21 cellular contexts compared by ENCODE assay signal in genomic region chr7:18405731-18406130, GRCh38.
"Had no signal": no experiment of that assay in that cellular context is flagged by ENCODE, and none has a peak within 500 bp of the region (broad histone marks: within the 10 kb centered on the region; RNA-seq: fewer than 3 reads in every experiment).

No MANE protein-coding gene starts in this region.

- H3K27ac Mint-ChIP-seq: activated naive CD4-positive, alpha-beta T cell treated with anti-CD3 and anti-CD28 coated beads, Interleukin-2, amount 50 U/mL, for 72 hours; naive thymus-derived CD4-positive, alpha-beta T cell; stimulated activated naive CD8-positive, alpha-beta T cell treated with anti-CD3 and anti-CD28 coated beads, Interleukin-15, Interleukin-2, amounts not matched to agents 100 ng/mL and 50 ng/mL, for 24 hours had no signal

- H3K4me3 Mint-ChIP-seq: naive thymus-derived CD4-positive, alpha-beta T cell; stimulated activated naive CD8-positive, alpha-beta T cell treated with anti-CD3 and anti-CD28 coated beads, Interleukin-15, Interleukin-2, amounts not matched to agents 100 ng/mL and 50 ng/mL, for 24 hours had no signal

- H3K4me1 Mint-ChIP-seq: naive thymus-derived CD4-positive, alpha-beta T cell had no signal

- DNase-seq: activated CD4-positive, alpha-beta T cell treated with anti-CD3 and anti-CD28 coated beads for 1 hour; activated CD8-positive, alpha-beta memory T cell treated with anti-CD3 and anti-CD28 coated beads for 24 hours; activated CD8-positive, alpha-beta memory T cell treated with anti-CD3 and anti-CD28 coated beads, Interleukin-2, amount 50 U/mL, for 48 hours; activated gamma-delta T cell; activated T-cell treated with anti-CD3 and anti-CD28 coated beads, Interleukin-2, amount 50 U/mL, for 48 hours; adrenal gland; cerebellar nuclear complex; cortex of kidney; effector CD8-positive, alpha-beta T cell; esophagus squamous epithelium; mesenchymal stem cell; naive thymus-derived CD4-positive, alpha-beta T cell; pancreas; right lobe of liver; small intestine; stimulated activated CD4-positive, alpha-beta T cell treated with anti-CD3 and anti-CD28 coated beads, Interleukin-15, amount 100 ng/mL, for 24 hours; stimulated activated CD4-positive, alpha-beta T cell treated with anti-CD3 and anti-CD28 coated beads, Interleukin-2, amount 100 ng/mL, for 48 hours; uterus; WERI-Rb-1 had no signal

- H3K9me3 Mint-ChIP-seq: stimulated activated naive CD8-positive, alpha-beta T cell treated with anti-CD3 and anti-CD28 coated beads, Interleukin-15, Interleukin-2, amounts not matched to agents 100 ng/mL and 50 ng/mL, for 24 hours had no signal

- H3K36me3 Mint-ChIP-seq: activated naive CD4-positive, alpha-beta T cell treated with anti-CD3 and anti-CD28 coated beads, Interleukin-2, amount 50 U/mL, for 72 hours; naive thymus-derived CD4-positive, alpha-beta T cell had no signal

- ATAC-seq: activated naive CD4-positive, alpha-beta T cell treated with anti-CD3 and anti-CD28 coated beads, Interleukin-2, amount 50 U/mL, for 72 hours; naive thymus-derived CD4-positive, alpha-beta T cell had no signal

- H3K27me3 Mint-ChIP-seq: stimulated activated naive CD8-positive, alpha-beta T cell treated with anti-CD3 and anti-CD28 coated beads, Interleukin-15, Interleukin-2, amounts not matched to agents 100 ng/mL and 50 ng/mL, for 24 hours had no signal
